2 cellular contexts compared by ENCODE assay signal in the genomic region with DNA sequence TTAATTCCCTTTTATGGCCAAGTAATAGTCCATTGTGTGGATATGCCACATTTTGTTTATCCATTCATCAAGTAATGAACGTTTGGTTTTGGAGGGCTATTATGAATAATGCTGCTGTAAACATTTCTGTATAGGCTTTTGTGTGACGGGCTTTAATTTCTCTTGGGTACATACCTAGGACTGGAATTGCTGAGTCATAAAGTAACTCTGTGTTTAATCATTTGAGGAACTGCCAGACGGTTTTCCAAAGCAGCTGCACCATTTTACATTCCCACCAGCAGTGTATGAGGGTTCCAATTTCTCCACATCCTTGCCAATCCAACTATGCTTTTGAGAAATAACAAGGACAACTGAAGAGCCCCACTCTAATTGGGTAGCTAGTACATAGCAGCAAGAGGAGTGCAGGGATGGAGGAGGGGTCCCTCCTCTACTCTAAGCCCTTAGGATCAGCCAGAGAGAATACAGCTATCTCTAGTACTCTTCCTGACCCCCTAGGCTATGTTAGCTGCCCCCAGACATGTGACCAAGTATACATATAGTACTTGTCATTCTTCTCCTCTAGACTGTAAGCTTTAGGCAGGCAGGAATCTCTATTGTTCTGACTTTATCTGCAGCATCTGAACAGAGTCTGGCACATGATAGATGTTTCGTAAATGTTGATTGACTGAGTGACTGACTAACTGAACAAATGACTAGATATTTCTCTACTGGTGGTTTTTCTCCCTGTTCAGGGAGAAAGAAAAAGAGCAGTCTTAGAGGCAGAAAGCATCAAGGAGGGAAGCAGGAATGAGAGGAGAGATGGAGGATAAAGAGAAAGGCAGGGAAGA.
TF ChIP-seq lines count a peak whose summit lies in the region.

No MANE protein-coding gene starts in this region.

TF ChIP-seq in HEK293, 187 proteins besides CTCF, POLR2A, EP300 and RAD21:
- TF ChIP-seq, protein P1, sequence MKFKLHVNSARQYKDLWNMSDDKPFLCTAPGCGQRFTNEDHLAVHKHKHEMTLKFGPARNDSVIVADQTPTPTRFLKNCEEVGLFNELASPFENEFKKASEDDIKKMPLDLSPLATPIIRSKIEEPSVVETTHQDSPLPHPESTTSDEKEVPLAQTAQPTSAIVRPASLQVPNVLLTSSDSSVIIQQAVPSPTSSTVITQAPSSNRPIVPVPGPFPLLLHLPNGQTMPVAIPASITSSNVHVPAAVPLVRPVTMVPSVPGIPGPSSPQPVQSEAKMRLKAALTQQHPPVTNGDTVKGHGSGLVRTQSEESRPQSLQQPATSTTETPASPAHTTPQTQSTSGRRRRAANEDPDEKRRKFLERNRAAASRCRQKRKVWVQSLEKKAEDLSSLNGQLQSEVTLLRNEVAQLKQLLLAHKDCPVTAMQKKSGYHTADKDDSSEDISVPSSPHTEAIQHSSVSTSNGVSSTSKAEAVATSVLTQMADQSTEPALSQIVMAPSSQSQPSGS (tag by site-specific recombination; IDR thresholded peaks at IDR 0.05; ENCODE audit: low read depth), result no peak
- TF ChIP-seq ZNF221 (tag by site-specific recombination; IDR thresholded peaks at IDR 0.05; ENCODE audit: borderline replicate concordance), result no peak
- no peak for TF ChIP-seq ZNF10 (tag by site-specific recombination; IDR thresholded peaks at IDR 0.05)
- TF ChIP-seq ZNF561 (tag by site-specific recombination; IDR thresholded peaks at IDR 0.05; ENCODE audit: borderline replicate concordance), result no peak
- peak; percentile 77; the same call in 1 of the 2 replicates for TF ChIP-seq ZNF677 (tag by site-specific recombination; IDR thresholded peaks at IDR 0.05)
- TF ChIP-seq GLIS1 (tag by site-specific recombination; IDR thresholded peaks at IDR 0.05), result no peak
- TF ChIP-seq ZNF133 (tag by site-specific recombination; IDR thresholded peaks at IDR 0.05), result no peak
- TF ChIP-seq, protein P2, sequence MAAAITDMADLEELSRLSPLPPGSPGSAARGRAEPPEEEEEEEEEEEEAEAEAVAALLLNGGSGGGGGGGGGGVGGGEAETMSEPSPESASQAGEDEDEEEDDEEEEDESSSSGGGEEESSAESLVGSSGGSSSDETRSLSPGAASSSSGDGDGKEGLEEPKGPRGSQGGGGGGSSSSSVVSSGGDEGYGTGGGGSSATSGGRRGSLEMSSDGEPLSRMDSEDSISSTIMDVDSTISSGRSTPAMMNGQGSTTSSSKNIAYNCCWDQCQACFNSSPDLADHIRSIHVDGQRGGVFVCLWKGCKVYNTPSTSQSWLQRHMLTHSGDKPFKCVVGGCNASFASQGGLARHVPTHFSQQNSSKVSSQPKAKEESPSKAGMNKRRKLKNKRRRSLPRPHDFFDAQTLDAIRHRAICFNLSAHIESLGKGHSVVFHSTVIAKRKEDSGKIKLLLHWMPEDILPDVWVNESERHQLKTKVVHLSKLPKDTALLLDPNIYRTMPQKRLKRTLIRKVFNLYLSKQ (tag by site-specific recombination; IDR thresholded peaks at IDR 0.05; ENCODE audit: borderline replicate concordance), result no peak
- no peak for TF ChIP-seq ZFP37 (tag by site-specific recombination; IDR thresholded peaks at IDR 0.05)
- TF ChIP-seq, protein P3, sequence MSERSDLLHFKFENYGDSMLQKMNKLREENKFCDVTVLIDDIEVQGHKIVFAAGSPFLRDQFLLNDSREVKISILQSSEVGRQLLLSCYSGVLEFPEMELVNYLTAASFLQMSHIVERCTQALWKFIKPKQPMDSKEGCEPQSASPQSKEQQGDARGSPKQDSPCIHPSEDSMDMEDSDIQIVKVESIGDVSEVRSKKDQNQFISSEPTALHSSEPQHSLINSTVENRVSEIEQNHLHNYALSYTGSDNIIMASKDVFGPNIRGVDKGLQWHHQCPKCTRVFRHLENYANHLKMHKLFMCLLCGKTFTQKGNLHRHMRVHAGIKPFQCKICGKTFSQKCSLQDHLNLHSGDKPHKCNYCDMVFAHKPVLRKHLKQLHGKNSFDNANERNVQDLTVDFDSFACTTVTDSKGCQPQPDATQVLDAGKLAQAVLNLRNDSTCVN (tag by site-specific recombination; optimal IDR thresholded peaks at IDR 0.05), result no peak
- TF ChIP-seq ZNF785 (tag by site-specific recombination; IDR thresholded peaks at IDR 0.05), result no peak
- peak; percentile 40; the same call in 1 of the 2 replicates for TF ChIP-seq ZNF146 (tag by site-specific recombination; IDR thresholded peaks at IDR 0.05)
- no peak for TF ChIP-seq ZNF132 (tag by site-specific recombination; IDR thresholded peaks at IDR 0.05; ENCODE audit: borderline replicate concordance)
- TF ChIP-seq YY1 (tag by site-specific recombination; IDR thresholded peaks at IDR 0.05), result no peak
- TF ChIP-seq ZNF48 (tag by site-specific recombination; IDR thresholded peaks at IDR 0.05), result no peak
- no peak for TF ChIP-seq ZNF707 (tag by site-specific recombination; IDR thresholded peaks at IDR 0.05)
- 0 out of 2 replicates have a peak, but pooled peaks have one; percentile 17 for TF ChIP-seq PRDM1 (tag by site-specific recombination; IDR thresholded peaks at IDR 0.05)
- TF ChIP-seq, protein P4, sequence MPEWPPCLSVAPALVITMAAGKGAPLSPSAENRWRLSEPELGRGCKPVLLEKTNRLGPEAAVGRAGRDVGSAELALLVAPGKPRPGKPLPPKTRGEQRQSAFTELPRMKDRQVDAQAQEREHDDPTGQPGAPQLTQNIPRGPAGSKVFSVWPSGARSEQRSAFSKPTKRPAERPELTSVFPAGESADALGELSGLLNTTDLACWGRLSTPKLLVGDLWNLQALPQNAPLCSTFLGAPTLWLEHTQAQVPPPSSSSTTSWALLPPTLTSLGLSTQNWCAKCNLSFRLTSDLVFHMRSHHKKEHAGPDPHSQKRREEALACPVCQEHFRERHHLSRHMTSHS (tag by site-specific recombination; IDR thresholded peaks at IDR 0.05), result no peak
- TF ChIP-seq SCRT2 (tag by site-specific recombination; IDR thresholded peaks at IDR 0.05), result no peak
TF ChIP-seq in HEK293: peak in this region for 3.

TF ChIP-seq in SK-N-SH, 30 proteins besides CTCF, POLR2A, EP300 and RAD21:
- TF ChIP-seq, protein P5, sequence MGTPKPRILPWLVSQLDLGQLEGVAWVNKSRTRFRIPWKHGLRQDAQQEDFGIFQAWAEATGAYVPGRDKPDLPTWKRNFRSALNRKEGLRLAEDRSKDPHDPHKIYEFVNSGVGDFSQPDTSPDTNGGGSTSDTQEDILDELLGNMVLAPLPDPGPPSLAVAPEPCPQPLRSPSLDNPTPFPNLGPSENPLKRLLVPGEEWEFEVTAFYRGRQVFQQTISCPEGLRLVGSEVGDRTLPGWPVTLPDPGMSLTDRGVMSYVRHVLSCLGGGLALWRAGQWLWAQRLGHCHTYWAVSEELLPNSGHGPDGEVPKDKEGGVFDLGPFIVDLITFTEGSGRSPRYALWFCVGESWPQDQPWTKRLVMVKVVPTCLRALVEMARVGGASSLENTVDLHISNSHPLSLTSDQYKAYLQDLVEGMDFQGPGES (IDR thresholded peaks at IDR 0.05; ENCODE audit: low read depth, low read length), result no peak
- TF ChIP-seq, protein P6, sequence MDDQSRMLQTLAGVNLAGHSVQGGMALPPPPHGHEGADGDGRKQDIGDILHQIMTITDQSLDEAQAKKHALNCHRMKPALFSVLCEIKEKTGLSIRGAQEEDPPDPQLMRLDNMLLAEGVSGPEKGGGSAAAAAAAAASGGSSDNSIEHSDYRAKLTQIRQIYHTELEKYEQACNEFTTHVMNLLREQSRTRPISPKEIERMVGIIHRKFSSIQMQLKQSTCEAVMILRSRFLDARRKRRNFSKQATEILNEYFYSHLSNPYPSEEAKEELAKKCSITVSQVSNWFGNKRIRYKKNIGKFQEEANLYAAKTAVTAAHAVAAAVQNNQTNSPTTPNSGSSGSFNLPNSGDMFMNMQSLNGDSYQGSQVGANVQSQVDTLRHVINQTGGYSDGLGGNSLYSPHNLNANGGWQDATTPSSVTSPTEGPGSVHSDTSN (IDR thresholded peaks at IDR 0.05), result peak; percentile 30; the same call in 1 of the 2 replicates
- peak; percentile 48; the same call in 1 of the 2 replicates for TF ChIP-seq JUND (IDR thresholded peaks at IDR 0.05)
- TF ChIP-seq FOSL2 (IDR thresholded peaks at IDR 0.05; ENCODE audit: borderline replicate concordance, low read depth), result peak; percentile 59
- peak; percentile 62 for TF ChIP-seq TCF12 (IDR thresholded peaks at IDR 0.05)
- TF ChIP-seq YY1 (IDR thresholded peaks at IDR 0.05; ENCODE audit: low read depth), result 0 out of 2 replicates have a peak, but pooled peaks have one; percentile 33
- TF ChIP-seq SIN3A (IDR thresholded peaks at IDR 0.05; ENCODE audit: borderline replicate concordance, low read depth, low read length), result no peak
